17 cellular contexts compared by ENCODE assay signal in the genomic region with DNA sequence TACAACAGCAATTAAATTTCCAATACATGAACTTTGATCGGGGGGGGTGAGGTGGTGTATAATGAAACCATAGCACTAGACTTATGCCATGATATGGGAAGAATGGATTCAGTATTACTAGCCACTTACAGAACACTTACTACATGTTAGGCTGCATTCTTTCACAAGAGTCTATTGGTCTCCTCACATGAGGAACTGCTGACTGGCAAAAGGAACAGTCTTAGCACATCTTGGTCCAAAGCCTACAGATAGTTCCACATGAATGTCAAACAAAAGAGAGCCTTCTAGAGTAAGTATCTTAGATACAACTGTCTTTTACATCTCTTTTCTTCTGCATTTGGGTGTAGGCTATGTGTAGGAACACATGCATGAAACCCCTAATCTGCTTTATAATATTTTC.
A peak's percentile ranks its signal among the peaks of the same experiment; 100 is the strongest.
DNase-seq lines count a peak whose midpoint lies in the region; ATAC-seq, FAIRE-seq and TF ChIP-seq lines count a peak whose summit lies in the region.
"Had no signal": no experiment of that assay in that cellular context is flagged by ENCODE, and none has a peak within 500 bp of the region (broad histone marks: within the 10 kb centered on the region; RNA-seq: fewer than 3 reads in every experiment).

No MANE protein-coding gene starts in this region.

- H3K79me2 ChIP-seq in GM12878 (ENCODE audit: control insufficient read depth, insufficient read depth, low read length), result no peaks in the 10 kb centered on the region

- H3K9me3 ChIP-seq in GM12878 (replicated peaks; ENCODE audit: control insufficient read depth, insufficient read depth, low read length) (no peaks in the 10 kb centered on the region), neutrophil (no peaks in the 10 kb centered on the region)
- H3K9me3 ChIP-seq: SK-N-SH had no signal

- TF ChIP-seq POLR2A in GM12891 (IDR thresholded peaks at IDR 0.05; ENCODE audit: low read depth, low read length) (no peak), GM12878 (IDR thresholded peaks at IDR 0.05; ENCODE audit: low read depth, low read length) (no peak)

- 52% methylated on average over 1 of the region's 1 CpG for WGBS in GM12878 (ENCODE audit: insufficient coverage, insufficient replicate concordance, low lambda C conversion rate, missing lambda C conversion rate)

- CTCF ChIA-PET in GM12878 (lab: Yijun Ruan, JAX), result no interaction called here

- no peaks in the 10 kb centered on the region for H4K20me1 ChIP-seq in GM12878 (ENCODE audit: control insufficient read depth, insufficient read depth)

- ATAC-seq in GM12878 (no peak), HG03196 (IDR thresholded peaks at IDR 0.05; ENCODE audit: unreplicated experiment) (no peak), GM18907 (IDR thresholded peaks at IDR 0.05; ENCODE audit: unreplicated experiment) (no peak)

- H3K4me3 ChIP-seq in GM12878, result no peak overlapping the region
- peak overlapping the region; percentile 15 to 28 for H3K4me3 ChIP-seq in neutrophil (ENCODE audit: low read depth in 1 of 2, low read length in 1 of 2)

- POLR2A ChIA-PET in GM12878 (lab: Charles Lee), result no interaction called here

- no peak overlapping the region for H2AFZ ChIP-seq in GM12878 (ENCODE audit: control insufficient read depth, low read depth, low read length)

- intact Hi-C loops in GM12878 (cut with micrococcal nuclease; ENCODE audit: unreplicated experiment), result no loop called here

- H3K4me1 ChIP-seq in GM12878 (ENCODE audit: control insufficient read depth, insufficient read depth, low read length), result no peaks in the 10 kb centered on the region
- peaks cover 54 to 57% of the 10 kb centered on the region in 2 experiments for H3K4me1 ChIP-seq in neutrophil (ENCODE audit: control insufficient read depth in 1 of 2, insufficient read depth in 1 of 2, low read depth in 1 of 2, low read length in 1 of 2)

- TF ChIP-seq CTCF in GM12878 (IDR thresholded peaks at IDR 0.05 in 2 of 3, conservative IDR thresholded peaks at IDR 0.05 in 1 of 3; ENCODE audit: control insufficient read depth in 2 of 3, extremely low read depth in 1 of 3, insufficient read depth in 1 of 3, low read depth in 3 of 3, low read length in 3 of 3), result no peak
- no peak for TF ChIP-seq CTCF in neutrophil (IDR thresholded peaks at IDR 0.05)

- H3K27ac ChIP-seq in GM12878 (ENCODE audit: control insufficient read depth, insufficient read depth) (no peak overlapping the region), neutrophil (peak overlapping the region; percentile 80)

- RAD21 ChIA-PET in GM12878 (lab: Charles Lee; ENCODE audit: unreplicated experiment), result no interaction called here

- no peak overlapping the region for H3K4me2 ChIP-seq in GM12878 (ENCODE audit: control insufficient read depth, insufficient read depth)
- H3K4me2 ChIP-seq: SK-N-SH had no signal

- no peaks in the 10 kb centered on the region; a peak in 1 of 4 replicates for H3K36me3 ChIP-seq in GM12878 (ENCODE audit: control insufficient read depth in 2 of 2, insufficient read depth in 2 of 2, low read length in 1 of 2)
- H3K36me3 ChIP-seq in neutrophil, result peaks cover 14% of the 10 kb centered on the region

- BruUV-seq in GM12878 (replicated peaks; lab: Mats Ljungman, UMichigan), result no TSS peak

- in situ Hi-C loops in GM12878 (cut with MboI) (no loop called here), G401 (cut with HindIII; ENCODE audit: low sequenced_read_pairs) (no loop called here)

- no peak for TF ChIP-seq RAD21 in GM12878 (IDR thresholded peaks at IDR 0.05; ENCODE audit: insufficient read depth, low read depth, low read length)

- SMC1A ChIA-PET in GM12878 (lab: Charles Lee; ENCODE audit: uncharacterized antibody, unreplicated experiment), result no interaction called here

- no peak overlapping the region for H3K9ac ChIP-seq in GM12878 (ENCODE audit: control insufficient read depth, insufficient read depth, low read length)
- H3K9ac ChIP-seq: SK-N-SH had no signal

- no peaks in the 10 kb centered on the region for H3K27me3 ChIP-seq in GM12878 (replicated peaks in 1 of 2; ENCODE audit: control insufficient read depth in 2 of 2, insufficient read depth in 2 of 2, low read length in 1 of 2)
- H3K27me3 ChIP-seq in neutrophil, result no peaks in the 10 kb centered on the region

- FAIRE-seq in GM12891 (lab: Jason Lieb, UNC) (peak; percentile 68), GM12878 (lab: Jason Lieb, UNC) (peak; percentile 56)

- no peak for DNase-seq in GM12891 (ENCODE audit: insufficient read length, low spot score)
- peak; percentile 5 for DNase-seq in NOMO-1 treated with dmso at 0.1 percent for 144 hours (lab: John Stamatoyannopoulos, UW; ENCODE audit: unreplicated experiment)
- no peak for DNase-seq in GM12878 (ENCODE audit: low read depth, low spot score)
- no peak for DNase-seq in G401 (ENCODE audit: low spot score)
- DNase-seq in NCI-H1694 treated with DMSO at 0.1 percent for 48 hours (lab: John Stamatoyannopoulos, UW), result no peak
- DNase-seq: CD4-positive, CD25-positive, alpha-beta regulatory T cell; EL; HCEC 1CT; KG1; NCI-H1105; NCI-H187; NCI-H345; NCI-H69; SK-N-SH had no signal

- no peak for TF ChIP-seq EP300 in GM12878 (IDR thresholded peaks at IDR 0.05; ENCODE audit: borderline replicate concordance in 1 of 2, control insufficient read depth in 1 of 2, low read depth in 2 of 2, low read length in 2 of 2)

TF ChIP-seq in GM12891, 5 proteins besides CTCF, POLR2A, EP300 and RAD21:
- TF ChIP-seq POU2F2 (IDR thresholded peaks at IDR 0.05; ENCODE audit: low read depth, low read length) (no peak), PAX5 (IDR thresholded peaks at IDR 0.05; ENCODE audit: insufficient read depth, low read length, severe bottlenecking) (no peak)
TF ChIP-seq in GM12891: peak in this region for 0.

TF ChIP-seq in GM12878, 131 proteins besides CTCF, POLR2A, EP300 and RAD21:
- TF ChIP-seq TCF7 (IDR thresholded peaks at IDR 0.05; ENCODE audit: borderline replicate concordance) (no peak), CBX5 (IDR thresholded peaks at IDR 0.05; ENCODE audit: low read depth) (no peak), SP1 (IDR thresholded peaks at IDR 0.05; ENCODE audit: low read depth, low read length) (no peak), HDGF (IDR thresholded peaks at IDR 0.05) (no peak), PAX5 (IDR thresholded peaks at IDR 0.05; ENCODE audit: borderline replicate concordance, low read depth, low read length) (no peak), SMAD1 (IDR thresholded peaks at IDR 0.05; ENCODE audit: low read depth, partially characterized antibody) (no peak), BCL11A (IDR thresholded peaks at IDR 0.05; ENCODE audit: low read depth, low read length) (no peak), KLF5 (IDR thresholded peaks at IDR 0.05; ENCODE audit: partially characterized antibody) (no peak)
- TF ChIP-seq, protein P1, sequence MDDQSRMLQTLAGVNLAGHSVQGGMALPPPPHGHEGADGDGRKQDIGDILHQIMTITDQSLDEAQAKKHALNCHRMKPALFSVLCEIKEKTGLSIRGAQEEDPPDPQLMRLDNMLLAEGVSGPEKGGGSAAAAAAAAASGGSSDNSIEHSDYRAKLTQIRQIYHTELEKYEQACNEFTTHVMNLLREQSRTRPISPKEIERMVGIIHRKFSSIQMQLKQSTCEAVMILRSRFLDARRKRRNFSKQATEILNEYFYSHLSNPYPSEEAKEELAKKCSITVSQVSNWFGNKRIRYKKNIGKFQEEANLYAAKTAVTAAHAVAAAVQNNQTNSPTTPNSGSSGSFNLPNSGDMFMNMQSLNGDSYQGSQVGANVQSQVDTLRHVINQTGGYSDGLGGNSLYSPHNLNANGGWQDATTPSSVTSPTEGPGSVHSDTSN (IDR thresholded peaks at IDR 0.05; ENCODE audit: insufficient replicate concordance, low read depth, low read length), result no peak
- TF ChIP-seq, protein P2, sequence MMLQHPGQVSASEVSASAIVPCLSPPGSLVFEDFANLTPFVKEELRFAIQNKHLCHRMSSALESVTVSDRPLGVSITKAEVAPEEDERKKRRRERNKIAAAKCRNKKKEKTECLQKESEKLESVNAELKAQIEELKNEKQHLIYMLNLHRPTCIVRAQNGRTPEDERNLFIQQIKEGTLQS (IDR thresholded peaks at IDR 0.05; ENCODE audit: borderline replicate concordance, extremely low read depth, low read depth, low read length), result no peak
- TF ChIP-seq, protein P3, sequence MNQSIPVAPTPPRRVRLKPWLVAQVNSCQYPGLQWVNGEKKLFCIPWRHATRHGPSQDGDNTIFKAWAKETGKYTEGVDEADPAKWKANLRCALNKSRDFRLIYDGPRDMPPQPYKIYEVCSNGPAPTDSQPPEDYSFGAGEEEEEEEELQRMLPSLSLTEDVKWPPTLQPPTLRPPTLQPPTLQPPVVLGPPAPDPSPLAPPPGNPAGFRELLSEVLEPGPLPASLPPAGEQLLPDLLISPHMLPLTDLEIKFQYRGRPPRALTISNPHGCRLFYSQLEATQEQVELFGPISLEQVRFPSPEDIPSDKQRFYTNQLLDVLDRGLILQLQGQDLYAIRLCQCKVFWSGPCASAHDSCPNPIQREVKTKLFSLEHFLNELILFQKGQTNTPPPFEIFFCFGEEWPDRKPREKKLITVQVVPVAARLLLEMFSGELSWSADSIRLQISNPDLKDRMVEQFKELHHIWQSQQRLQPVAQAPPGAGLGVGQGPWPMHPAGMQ (IDR thresholded peaks at IDR 0.05; ENCODE audit: borderline replicate concordance), result no peak
- TF ChIP-seq, protein P4, sequence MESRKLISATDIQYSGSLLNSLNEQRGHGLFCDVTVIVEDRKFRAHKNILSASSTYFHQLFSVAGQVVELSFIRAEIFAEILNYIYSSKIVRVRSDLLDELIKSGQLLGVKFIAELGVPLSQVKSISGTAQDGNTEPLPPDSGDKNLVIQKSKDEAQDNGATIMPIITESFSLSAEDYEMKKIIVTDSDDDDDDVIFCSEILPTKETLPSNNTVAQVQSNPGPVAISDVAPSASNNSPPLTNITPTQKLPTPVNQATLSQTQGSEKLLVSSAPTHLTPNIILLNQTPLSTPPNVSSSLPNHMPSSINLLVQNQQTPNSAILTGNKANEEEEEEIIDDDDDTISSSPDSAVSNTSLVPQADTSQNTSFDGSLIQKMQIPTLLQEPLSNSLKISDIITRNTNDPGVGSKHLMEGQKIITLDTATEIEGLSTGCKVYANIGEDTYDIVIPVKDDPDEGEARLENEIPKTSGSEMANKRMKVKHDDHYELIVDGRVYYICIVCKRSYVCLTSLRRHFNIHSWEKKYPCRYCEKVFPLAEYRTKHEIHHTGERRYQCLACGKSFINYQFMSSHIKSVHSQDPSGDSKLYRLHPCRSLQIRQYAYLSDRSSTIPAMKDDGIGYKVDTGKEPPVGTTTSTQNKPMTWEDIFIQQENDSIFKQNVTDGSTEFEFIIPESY (IDR thresholded peaks at IDR 0.05), result no peak
TF ChIP-seq in GM12878: peak in this region for 0.
